Comparison of ENCODE assay signal across 8 cellular contexts in genomic region chr1:93909146-93910050, GRCh38. TPM values are rescaled to one million over a fixed set of nuclear protein-coding genes. Genes with fewer than 3 reads are reported as not detected.
DNase-seq lines count a peak whose midpoint lies in the region; ATAC-seq, FAIRE-seq and TF ChIP-seq lines count a peak whose summit lies in the region.

TSS of gene GCLM (minus strand) at chr1:93909430. CDS start at chr1:93909163, 267 bp downstream.

- no peak within 1 kb of the TSS for H3K23ac ChIP-seq in H1 (ENCODE audit: insufficient read length)
- H3K23ac ChIP-seq in mesenchymal stem cell (ENCODE audit: low read length in 2 of 2): peak within 1 kb of the TSS in 1 of 2 experiments; percentile 96

- H3K14ac ChIP-seq in H1 (ENCODE audit: insufficient read length): no peak within 1 kb of the TSS
- H3K14ac ChIP-seq in mesenchymal stem cell (ENCODE audit: low read length in 2 of 2): peak within 1 kb of the TSS; percentile 74 to 99

- peak; percentile 28 to 58 for TF ChIP-seq RAD21 in H1 (IDR thresholded peaks at IDR 0.05 in 1 of 2, conservative IDR thresholded peaks at IDR 0.05 in 1 of 2; ENCODE audit: low read depth in 2 of 2, low read length in 2 of 2)

- H4K91ac ChIP-seq in H1 (replicated peaks; ENCODE audit: insufficient read length, low read length) (no peak within 1 kb of the TSS), mesenchymal stem cell (ENCODE audit: low read length) (peak within 1 kb of the TSS; percentile 86)

- DNase-seq in CMK (ENCODE audit: low read depth) (peak; percentile 74), HK-2 (ENCODE audit: unreplicated experiment) (peak; percentile 98), NK-92 (lab: John Stamatoyannopoulos, UW; ENCODE audit: unreplicated experiment) (peak; percentile 23), H1 (ENCODE audit: low read depth in 1 of 2, low spot score in 2 of 2) (peak; percentile 82 to 96), mesenchymal stem cell (peak; percentile 94)
- DNase-seq in activated CD8-positive, alpha-beta memory T cell treated with anti-CD3 and anti-CD28 coated beads for 4 hours (ENCODE audit: low read depth in 2 of 2): peak; percentile 89 to 93
- peak; percentile 92 for DNase-seq in stimulated activated CD8-positive, alpha-beta memory T cell treated with anti-CD3 and anti-CD28 coated beads, Interleukin-12 subunit alpha, Interleukin-12 subunit beta, amount 100 ng/mL, for 4 hours (ENCODE audit: low read depth)

- H2AK5ac ChIP-seq in H1 (ENCODE audit: low read depth, low read length) (0 out of 2 replicates have a peak within 1 kb of the TSS, but pooled peaks have one; percentile 82), mesenchymal stem cell (ENCODE audit: low read length, severe bottlenecking) (no peak within 1 kb of the TSS)

- H3K56ac ChIP-seq in H1 (replicated peaks; ENCODE audit: insufficient read length, low read depth, low read length): peak within 1 kb of the TSS; percentile 21

- H3K4me2 ChIP-seq in H1 (ENCODE audit: insufficient read depth in 1 of 2, low read depth in 2 of 2, low read length in 2 of 2): peak within 1 kb of the TSS; percentile 83 to 92
- peak within 1 kb of the TSS; percentile 86 for H3K4me2 ChIP-seq in mesenchymal stem cell (ENCODE audit: low read length, poor library complexity, severe bottlenecking)

- H3K79me1 ChIP-seq in H1 (ENCODE audit: low read depth, low read length) (no peaks in the 10 kb centered on the region; the same call in 1 of the 2 replicates), mesenchymal stem cell (replicated peaks; ENCODE audit: low read length, poor library complexity, severe bottlenecking) (peaks cover 7% of the 10 kb centered on the region)

- CTCF ChIA-PET in H1 (lab: Charles Lee; ENCODE audit: partially characterized antibody): interaction anchor here (0.6 to 2.5 kb wide), 16 partner anchors 10 to 279 kb away, joined by 3 to 15 read pairs (median 3); no protein-coding TSS in a partner anchor

- H3K4me1 ChIP-seq in H1 (replicated peaks in 1 of 4; ENCODE audit: control insufficient read depth in 3 of 4, insufficient read depth in 4 of 4, low read length in 3 of 4): peaks cover 0 to 3% (median 2%) of the 10 kb centered on the region in 4 experiments; a peak in 2 of 7 replicates
- peaks cover 3% of the 10 kb centered on the region for H3K4me1 ChIP-seq in mesenchymal stem cell (ENCODE audit: control insufficient read depth, insufficient read depth, low read depth, low read length)

- TF ChIP-seq CTCF in H1 (IDR thresholded peaks at IDR 0.05; ENCODE audit: control extremely low read depth in 1 of 3, insufficient read depth in 1 of 3, low read depth in 1 of 3, low read length in 3 of 3): peak; percentile 85 to 98 (median 98)

- no peak for TF ChIP-seq EP300 in H1 (IDR thresholded peaks at IDR 0.05; ENCODE audit: borderline replicate concordance in 1 of 2, low read depth in 2 of 2, low read length in 2 of 2)

- H2AFZ ChIP-seq in H1 (ENCODE audit: low read length): peak within 1 kb of the TSS; percentile 74
- peak within 1 kb of the TSS; percentile 95 for H2AFZ ChIP-seq in mesenchymal stem cell (ENCODE audit: low read depth, low read length)

- peak within 1 kb of the TSS; percentile 41 to 83 (median 58); a peak in 6 of 7 replicates for H3K9ac ChIP-seq in H1 (replicated peaks in 1 of 4; ENCODE audit: extremely low read depth in 1 of 4, low read depth in 3 of 4, low read length in 3 of 4)
- peak within 1 kb of the TSS; percentile 95 for H3K9ac ChIP-seq in mesenchymal stem cell (ENCODE audit: low read length)

- H3K36me3 ChIP-seq in H1 (ENCODE audit: control insufficient read depth in 2 of 4, insufficient read depth in 4 of 4, low read length in 3 of 4) (no peaks in the 10 kb centered on the region), mesenchymal stem cell (ENCODE audit: control insufficient read depth in 1 of 2, insufficient read depth in 2 of 2, low read depth in 1 of 2, low read length in 2 of 2) (no peaks in the 10 kb centered on the region)

- FAIRE-seq in H1 (lab: Jason Lieb, UNC): peak; percentile 13

- TF ChIP-seq POLR2A in H1 (IDR thresholded peaks at IDR 0.05; ENCODE audit: control extremely low read depth in 1 of 2, low read depth in 2 of 2, low read length in 2 of 2): peak in 1 of 2 experiments; percentile 52; a peak in 2 of 3 replicates

- peak within 1 kb of the TSS; percentile 70 to 91 (median 81) for H3K4me3 ChIP-seq in H1 (ENCODE audit: extremely low read depth in 1 of 4, insufficient read depth in 2 of 4, low read depth in 3 of 4, low read length in 4 of 4)
- peak within 1 kb of the TSS; percentile 97 to 100 for H3K4me3 ChIP-seq in mesenchymal stem cell (ENCODE audit: insufficient read depth in 1 of 2, low read depth in 1 of 2, low read length in 2 of 2)

- no peak within 1 kb of the TSS for H2BK15ac ChIP-seq in H1 (ENCODE audit: low read length)
- peak within 1 kb of the TSS; percentile 69 for H2BK15ac ChIP-seq in mesenchymal stem cell (ENCODE audit: low read depth, poor library complexity, severe bottlenecking)

- WGBS in H1 (ENCODE audit: extremely low coverage in 1 of 2, insufficient coverage in 1 of 2, insufficient read length in 1 of 2, insufficient replicate concordance in 2 of 2, low coverage in 1 of 2, low lambda C conversion rate in 2 of 2, missing lambda C conversion rate in 1 of 2), 2 experiments: 5% methylated on average over 51 of the region's 102 CpGs; no CpG with 5 or more reads in 1 of the 2 experiments
- WGBS in mesenchymal stem cell: 1% methylated on average over 85 of the region's 102 CpGs

- no peak within 1 kb of the TSS for H4K5ac ChIP-seq in H1 (ENCODE audit: insufficient read length, low read depth, low read length)

- H2BK12ac ChIP-seq in H1 (ENCODE audit: low read depth, low read length): 0 out of 2 replicates have a peak within 1 kb of the TSS, but pooled peaks have one; percentile 60
- H2BK12ac ChIP-seq in mesenchymal stem cell (ENCODE audit: low read length in 2 of 2): peak within 1 kb of the TSS in 1 of 2 experiments; percentile 42

- H3K18ac ChIP-seq in H1 (ENCODE audit: extremely low read depth, low read length) (peak within 1 kb of the TSS; percentile 93), mesenchymal stem cell (ENCODE audit: low read depth in 1 of 2, low read length in 2 of 2) (peak within 1 kb of the TSS; percentile 71 to 91)

- H2BK120ac ChIP-seq in H1 (replicated peaks; ENCODE audit: low read depth, low read length): peak within 1 kb of the TSS; percentile 9
- H2BK120ac ChIP-seq in mesenchymal stem cell (ENCODE audit: low read depth, low read length): peak within 1 kb of the TSS; percentile 95

- no peak within 1 kb of the TSS for H2BK20ac ChIP-seq in H1 (ENCODE audit: low read length)

- H3K4ac ChIP-seq in H1 (replicated peaks; ENCODE audit: insufficient read length, low read depth, low read length): no peak within 1 kb of the TSS
- H3K4ac ChIP-seq in mesenchymal stem cell (ENCODE audit: low read depth in 1 of 2, low read length in 2 of 2): peak within 1 kb of the TSS; percentile 91 to 97

- peaks cover 10% of the 10 kb centered on the region for H3K23me2 ChIP-seq in H1 (ENCODE audit: low read depth, low read length)

- peaks cover 0 to 39% of the 10 kb centered on the region in 2 experiments; a peak in 2 of 4 replicates for H3K79me2 ChIP-seq in H1 (ENCODE audit: control insufficient read depth in 1 of 2, insufficient read depth in 2 of 2, low read length in 2 of 2)

- no peaks in the 10 kb centered on the region for H4K20me1 ChIP-seq in H1 (replicated peaks in 1 of 2; ENCODE audit: control insufficient read depth in 1 of 2, insufficient read depth in 2 of 2, low read length in 2 of 2)

- no peaks in the 10 kb centered on the region for H3K9me3 ChIP-seq in H1 (ENCODE audit: insufficient read depth in 2 of 2, low read depth in 1 of 2, low read length in 1 of 2)
- no peaks in the 10 kb centered on the region for H3K9me3 ChIP-seq in mesenchymal stem cell (ENCODE audit: control insufficient read depth, low read length)

- H4K8ac ChIP-seq in H1 (ENCODE audit: extremely low read depth, insufficient read depth, low read length) (peak within 1 kb of the TSS; percentile 62), mesenchymal stem cell (ENCODE audit: low read length) (peak within 1 kb of the TSS; percentile 69)

- H3K27ac ChIP-seq in H1 (ENCODE audit: low read depth, low read length) (peak within 1 kb of the TSS; percentile 42; the same call in 1 of the 2 replicates), mesenchymal stem cell (ENCODE audit: low read length, poor library complexity, severe bottlenecking) (peak within 1 kb of the TSS; percentile 78)

- peak; percentile 91 for ATAC-seq in GM19452 (IDR thresholded peaks at IDR 0.05; ENCODE audit: unreplicated experiment)

- H2BK5ac ChIP-seq in H1 (ENCODE audit: low read depth, low read length): peak within 1 kb of the TSS; percentile 52; the same call in 1 of the 2 replicates
- H2BK5ac ChIP-seq in mesenchymal stem cell (ENCODE audit: low read depth, low read length, poor library complexity, severe bottlenecking): peak within 1 kb of the TSS; percentile 31

- POLR2A ChIA-PET in H1 (lab: Charles Lee; ENCODE audit: partially characterized antibody): interaction anchor here (0.6 to 1.7 kb wide), 7 partner anchors 9 to 461 kb away, joined by 3 to 20 read pairs (median 4); partner anchors contain the start of gene DNTTIP2

- H3K27me3 ChIP-seq in H1 (replicated peaks in 1 of 4; ENCODE audit: control insufficient read depth in 3 of 4, extremely low read depth in 1 of 4, insufficient read depth in 3 of 4, low read length in 3 of 4) (0 out of 7 replicates have a peak, but pooled peaks cover 0 to 2% (median 1%) of the 10 kb centered on the region in 4 experiments), mesenchymal stem cell (ENCODE audit: control insufficient read depth in 1 of 2, insufficient read depth in 1 of 2, low read length in 2 of 2) (no peaks in the 10 kb centered on the region)

TF ChIP-seq in H1, 55 proteins besides CTCF, POLR2A, EP300 and RAD21 (continues in another document):
- TF ChIP-seq ZNF274 (IDR thresholded peaks at IDR 0.05; ENCODE audit: borderline replicate concordance, extremely low read depth, low read length) (no peak), CEBPB (IDR thresholded peaks at IDR 0.05; ENCODE audit: low read depth, low read length) (no peak), SUZ12 (IDR thresholded peaks at IDR 0.05; ENCODE audit: low read length) (no peak), KDM1A (IDR thresholded peaks at IDR 0.05; ENCODE audit: borderline replicate concordance, low read length) (0 out of 2 replicates have a peak, but pooled peaks have one; percentile 11), MAFK (IDR thresholded peaks at IDR 0.05; ENCODE audit: low read depth, low read length) (peak; percentile 94)

RNA-seq across cellular contexts. Expression of gene GCLM, which starts in this region (rescaled TPM):
- total RNA-seq in H1 (2021; fragmentation: NEBNext Ultra II Directional; extraction: Animal tissue kit (Norgen Biotek cat#: 25700)): 12.8 and 15.0 TPM in 2 replicates
- 1.6 and 3.1 TPM in 2 replicates for polyA plus RNA-seq in H1 (2011; rRNA removed)
- polyA plus RNA-seq in H1 (2011; cell fraction: cytosol; rRNA removed): 3.1 TPM
- 2.5 TPM for polyA plus RNA-seq in H1 (2011; cell fraction: nucleus; rRNA removed)
- polyA plus RNA-seq in H1 (2012, experiment 1 of 2): 6.7 to 9.0 TPM (median 8.2 TPM) in 4 replicates
- 3.6 TPM for polyA plus RNA-seq in H1 (2012, experiment 2 of 2)
- 6.4 TPM for polyA plus RNA-seq in H1 (2013, experiment 1 of 2)
- 5.7 TPM for polyA plus RNA-seq in H1 (2013, experiment 2 of 2)
- polyA minus RNA-seq in H1 (2011; rRNA and poly(A)+ RNA removed): 7.8 and 8.8 TPM in 2 replicates
- polyA minus RNA-seq in H1 (2011; cell fraction: cytosol; rRNA and poly(A)+ RNA removed): 5.9 TPM
- 14.6 TPM for polyA minus RNA-seq in H1 (2011; cell fraction: nucleus; rRNA and poly(A)+ RNA removed)
- 10.0 TPM for polyA plus RNA-seq in mesenchymal stem cell (2013, experiment 1 of 2)
- 10.3 TPM for polyA plus RNA-seq in mesenchymal stem cell (2013, experiment 2 of 2)

Comparison
In these comparisons a context has a peak if more than half of its experiments do, and no peak if none do; other contexts are left out.
1. Peak in every context shown above with its lines: DNase-seq, ATAC-seq, H3K4me3 ChIP-seq and H3K27ac ChIP-seq.
2. DNase-seq: peak in every context shown above with its lines; median percentile 98 in HK-2; 94 in mesenchymal stem cell; 92 in stimulated activated CD8-positive, alpha-beta memory T cell treated with anti-CD3 and anti-CD28 coated beads, Interleukin-12 subunit alpha, Interleukin-12 subunit beta, amount 100 ng/mL, for 4 hours; 91 in activated CD8-positive, alpha-beta memory T cell treated with anti-CD3 and anti-CD28 coated beads for 4 hours; 89 in H1; 74 in CMK; 23 in NK-92.